In genomic region chr6:26327450-26328264, GRCh38 we compare ENCODE assay signal across 1 cellular context.
A peak's percentile ranks its signal among the peaks of the same experiment; 100 is the strongest.
TF ChIP-seq lines count a peak whose summit lies in the region.

No MANE protein-coding gene starts in this region.

TF ChIP-seq in GM12878, 131 proteins besides CTCF, POLR2A, EP300 and RAD21 (continued from another document):
- TF ChIP-seq, protein P1, sequence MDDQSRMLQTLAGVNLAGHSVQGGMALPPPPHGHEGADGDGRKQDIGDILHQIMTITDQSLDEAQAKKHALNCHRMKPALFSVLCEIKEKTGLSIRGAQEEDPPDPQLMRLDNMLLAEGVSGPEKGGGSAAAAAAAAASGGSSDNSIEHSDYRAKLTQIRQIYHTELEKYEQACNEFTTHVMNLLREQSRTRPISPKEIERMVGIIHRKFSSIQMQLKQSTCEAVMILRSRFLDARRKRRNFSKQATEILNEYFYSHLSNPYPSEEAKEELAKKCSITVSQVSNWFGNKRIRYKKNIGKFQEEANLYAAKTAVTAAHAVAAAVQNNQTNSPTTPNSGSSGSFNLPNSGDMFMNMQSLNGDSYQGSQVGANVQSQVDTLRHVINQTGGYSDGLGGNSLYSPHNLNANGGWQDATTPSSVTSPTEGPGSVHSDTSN (IDR thresholded peaks at IDR 0.05; ENCODE audit: insufficient replicate concordance, low read depth, low read length), result no peak
- TF ChIP-seq GABPA (IDR thresholded peaks at IDR 0.05; ENCODE audit: low read depth) (peak; percentile 39; the same call in 1 of the 2 replicates), IKZF2 (IDR thresholded peaks at IDR 0.05) (peak in 1 of 2 experiments; percentile 36; a peak in 3 of 4 replicates), IRF3 (IDR thresholded peaks at IDR 0.05) (no peak), FOXM1 (IDR thresholded peaks at IDR 0.05; ENCODE audit: low read depth, low read length) (no peak), ZNF24 (IDR thresholded peaks at IDR 0.05) (peak; percentile 99), NBN (IDR thresholded peaks at IDR 0.05) (0 out of 2 replicates have a peak, but pooled peaks have one; percentile 15), ZNF207 (IDR thresholded peaks at IDR 0.05; ENCODE audit: borderline replicate concordance) (no peak), E4F1 (IDR thresholded peaks at IDR 0.05; ENCODE audit: borderline replicate concordance, partially characterized antibody) (no peak), JUND (IDR thresholded peaks at IDR 0.05; ENCODE audit: low read depth, low read length) (no peak), MYC (IDR thresholded peaks at IDR 0.05; ENCODE audit: insufficient read depth, insufficient read length, insufficient replicate concordance, low read length, severe bottlenecking) (no peak), ZNF687 (IDR thresholded peaks at IDR 0.05) (no peak), ZNF592 (IDR thresholded peaks at IDR 0.05) (no peak), TCF7 (IDR thresholded peaks at IDR 0.05; ENCODE audit: borderline replicate concordance) (peak; percentile 48; the same call in 1 of the 2 replicates), ZNF274 (IDR thresholded peaks at IDR 0.05; ENCODE audit: insufficient read depth, insufficient read length) (no peak), ESRRA (IDR thresholded peaks at IDR 0.05; ENCODE audit: low read length) (no peak), SRF (IDR thresholded peaks at IDR 0.05; ENCODE audit: low read depth in 2 of 2, low read length in 2 of 2) (no peak), HDGF (IDR thresholded peaks at IDR 0.05) (no peak), CBX5 (IDR thresholded peaks at IDR 0.05; ENCODE audit: low read depth) (0 out of 2 replicates have a peak, but pooled peaks have one; percentile 47), RFX5 (IDR thresholded peaks at IDR 0.05; ENCODE audit: low read depth, low read length) (no peak), ZNF217 (IDR thresholded peaks at IDR 0.05) (peak; percentile 18; the same call in 1 of the 2 replicates), STAT1 (conservative IDR thresholded peaks at IDR 0.05) (no peak), ZZZ3 (IDR thresholded peaks at IDR 0.05; ENCODE audit: control insufficient read depth, insufficient read length, low read depth) (no peak), CBFB (IDR thresholded peaks at IDR 0.05; ENCODE audit: low read depth) (0 out of 2 replicates have a peak, but pooled peaks have one; percentile 11), ASH2L (IDR thresholded peaks at IDR 0.05; ENCODE audit: borderline replicate concordance, low read depth) (no peak), ZNF384 (IDR thresholded peaks at IDR 0.05; ENCODE audit: borderline replicate concordance, low read depth, low read length) (no peak), LARP7 (IDR thresholded peaks at IDR 0.05) (no peak), SMC3 (IDR thresholded peaks at IDR 0.05; ENCODE audit: borderline replicate concordance, low read length) (no peak), BCL3 (IDR thresholded peaks at IDR 0.05; ENCODE audit: borderline replicate concordance, insufficient read depth, low read depth, low read length, poor library complexity, severe bottlenecking) (no peak), PML (IDR thresholded peaks at IDR 0.05; ENCODE audit: low read length) (0 out of 2 replicates have a peak, but pooled peaks have one; percentile 44), POLR2AphosphoS5 (IDR thresholded peaks at IDR 0.05; ENCODE audit: low read length) (no peak), ZNF622 (IDR thresholded peaks at IDR 0.05) (no peak), CREB1 (IDR thresholded peaks at IDR 0.05; ENCODE audit: low read depth) (0 out of 2 replicates have a peak, but pooled peaks have one; percentile 56)
- TF ChIP-seq, protein P2, sequence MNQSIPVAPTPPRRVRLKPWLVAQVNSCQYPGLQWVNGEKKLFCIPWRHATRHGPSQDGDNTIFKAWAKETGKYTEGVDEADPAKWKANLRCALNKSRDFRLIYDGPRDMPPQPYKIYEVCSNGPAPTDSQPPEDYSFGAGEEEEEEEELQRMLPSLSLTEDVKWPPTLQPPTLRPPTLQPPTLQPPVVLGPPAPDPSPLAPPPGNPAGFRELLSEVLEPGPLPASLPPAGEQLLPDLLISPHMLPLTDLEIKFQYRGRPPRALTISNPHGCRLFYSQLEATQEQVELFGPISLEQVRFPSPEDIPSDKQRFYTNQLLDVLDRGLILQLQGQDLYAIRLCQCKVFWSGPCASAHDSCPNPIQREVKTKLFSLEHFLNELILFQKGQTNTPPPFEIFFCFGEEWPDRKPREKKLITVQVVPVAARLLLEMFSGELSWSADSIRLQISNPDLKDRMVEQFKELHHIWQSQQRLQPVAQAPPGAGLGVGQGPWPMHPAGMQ (IDR thresholded peaks at IDR 0.05; ENCODE audit: borderline replicate concordance), result no peak
- TF ChIP-seq, protein P3, sequence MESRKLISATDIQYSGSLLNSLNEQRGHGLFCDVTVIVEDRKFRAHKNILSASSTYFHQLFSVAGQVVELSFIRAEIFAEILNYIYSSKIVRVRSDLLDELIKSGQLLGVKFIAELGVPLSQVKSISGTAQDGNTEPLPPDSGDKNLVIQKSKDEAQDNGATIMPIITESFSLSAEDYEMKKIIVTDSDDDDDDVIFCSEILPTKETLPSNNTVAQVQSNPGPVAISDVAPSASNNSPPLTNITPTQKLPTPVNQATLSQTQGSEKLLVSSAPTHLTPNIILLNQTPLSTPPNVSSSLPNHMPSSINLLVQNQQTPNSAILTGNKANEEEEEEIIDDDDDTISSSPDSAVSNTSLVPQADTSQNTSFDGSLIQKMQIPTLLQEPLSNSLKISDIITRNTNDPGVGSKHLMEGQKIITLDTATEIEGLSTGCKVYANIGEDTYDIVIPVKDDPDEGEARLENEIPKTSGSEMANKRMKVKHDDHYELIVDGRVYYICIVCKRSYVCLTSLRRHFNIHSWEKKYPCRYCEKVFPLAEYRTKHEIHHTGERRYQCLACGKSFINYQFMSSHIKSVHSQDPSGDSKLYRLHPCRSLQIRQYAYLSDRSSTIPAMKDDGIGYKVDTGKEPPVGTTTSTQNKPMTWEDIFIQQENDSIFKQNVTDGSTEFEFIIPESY (IDR thresholded peaks at IDR 0.05), result no peak
- TF ChIP-seq, protein P4, sequence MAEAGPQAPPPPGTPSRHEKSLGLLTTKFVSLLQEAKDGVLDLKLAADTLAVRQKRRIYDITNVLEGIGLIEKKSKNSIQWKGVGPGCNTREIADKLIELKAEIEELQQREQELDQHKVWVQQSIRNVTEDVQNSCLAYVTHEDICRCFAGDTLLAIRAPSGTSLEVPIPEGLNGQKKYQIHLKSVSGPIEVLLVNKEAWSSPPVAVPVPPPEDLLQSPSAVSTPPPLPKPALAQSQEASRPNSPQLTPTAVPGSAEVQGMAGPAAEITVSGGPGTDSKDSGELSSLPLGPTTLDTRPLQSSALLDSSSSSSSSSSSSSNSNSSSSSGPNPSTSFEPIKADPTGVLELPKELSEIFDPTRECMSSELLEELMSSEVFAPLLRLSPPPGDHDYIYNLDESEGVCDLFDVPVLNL (IDR thresholded peaks at IDR 0.05; ENCODE audit: low read depth, low read length), result no peak
- TF ChIP-seq, protein P5, sequence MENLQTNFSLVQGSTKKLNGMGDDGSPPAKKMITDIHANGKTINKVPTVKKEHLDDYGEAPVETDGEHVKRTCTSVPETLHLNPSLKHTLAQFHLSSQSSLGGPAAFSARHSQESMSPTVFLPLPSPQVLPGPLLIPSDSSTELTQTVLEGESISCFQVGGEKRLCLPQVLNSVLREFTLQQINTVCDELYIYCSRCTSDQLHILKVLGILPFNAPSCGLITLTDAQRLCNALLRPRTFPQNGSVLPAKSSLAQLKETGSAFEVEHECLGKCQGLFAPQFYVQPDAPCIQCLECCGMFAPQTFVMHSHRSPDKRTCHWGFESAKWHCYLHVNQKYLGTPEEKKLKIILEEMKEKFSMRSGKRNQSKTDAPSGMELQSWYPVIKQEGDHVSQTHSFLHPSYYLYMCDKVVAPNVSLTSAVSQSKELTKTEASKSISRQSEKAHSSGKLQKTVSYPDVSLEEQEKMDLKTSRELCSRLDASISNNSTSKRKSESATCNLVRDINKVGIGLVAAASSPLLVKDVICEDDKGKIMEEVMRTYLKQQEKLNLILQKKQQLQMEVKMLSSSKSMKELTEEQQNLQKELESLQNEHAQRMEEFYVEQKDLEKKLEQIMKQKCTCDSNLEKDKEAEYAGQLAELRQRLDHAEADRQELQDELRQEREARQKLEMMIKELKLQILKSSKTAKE (IDR thresholded peaks at IDR 0.05; ENCODE audit: low read depth, poor library complexity, severe bottlenecking), result no peak
